1 cellular context compared by ENCODE assay signal in genomic region chr1:53197301-53198205, GRCh38.
TF ChIP-seq lines count a peak whose summit lies in the region.

No MANE protein-coding gene starts in this region.

TF ChIP-seq in K562, 482 proteins besides CTCF, POLR2A, EP300 and RAD21 (continued from another document and continues in another):
- TF ChIP-seq ZNF318 (IDR thresholded peaks at IDR 0.05; ENCODE audit: borderline replicate concordance in 1 of 2, low read depth in 1 of 2) (no peak), CBX5 (IDR thresholded peaks at IDR 0.05; ENCODE audit: borderline replicate concordance, low read depth) (no peak), RBM17 (IDR thresholded peaks at IDR 0.05; ENCODE audit: borderline replicate concordance, low read depth, low read length) (no peak), RBM39 (optimal IDR thresholded peaks at IDR 0.05; ENCODE audit: low read depth, low read length) (no peak), SETDB1 (IDR thresholded peaks at IDR 0.05; ENCODE audit: low read length) (no peak), POLR2B (IDR thresholded peaks at IDR 0.05; ENCODE audit: low read depth, partially characterized antibody) (no peak), STAT5A (IDR thresholded peaks at IDR 0.05; ENCODE audit: borderline replicate concordance, low read length) (no peak), E2F5 (CRISPR knock-in tag; IDR thresholded peaks at IDR 0.05) (no peak), FIP1L1 (IDR thresholded peaks at IDR 0.05; ENCODE audit: low read depth, low read length, poor library complexity, severe bottlenecking) (no peak), ZNF707 (CRISPR knock-in tag; conservative IDR thresholded peaks at IDR 0.05) (no peak), C11orf30 (IDR thresholded peaks at IDR 0.05; ENCODE audit: low read depth) (peak; percentile 77), ZNF57 (CRISPR knock-in tag; IDR thresholded peaks at IDR 0.05) (no peak), TCFL5 (CRISPR knock-in tag; conservative IDR thresholded peaks at IDR 0.05) (no peak), POLR2H (tag; IDR thresholded peaks at IDR 0.05; ENCODE audit: low read depth) (no peak), ZNF766 (CRISPR knock-in tag; conservative IDR thresholded peaks at IDR 0.05) (no peak), ETS2 (tag; IDR thresholded peaks at IDR 0.05; ENCODE audit: borderline replicate concordance, poor library complexity, severe bottlenecking) (no peak), NFIX (CRISPR knock-in tag; IDR thresholded peaks at IDR 0.05; ENCODE audit: low read depth) (no peak), SMARCA5 (IDR thresholded peaks at IDR 0.05) (no peak), ETS1 (conservative IDR thresholded peaks at IDR 0.05; ENCODE audit: control insufficient read depth, low read depth, low read length) (no peak), ETV6 (IDR thresholded peaks at IDR 0.05; ENCODE audit: borderline replicate concordance in 1 of 2, low read depth in 2 of 2, low read length in 1 of 2) (no peak), ETV6 (CRISPR knock-in tag; IDR thresholded peaks at IDR 0.05; ENCODE audit: borderline replicate concordance) (no peak; the same call in 1 of the 2 replicates), CAMTA2 (CRISPR knock-in tag; conservative IDR thresholded peaks at IDR 0.05) (no peak), HDGF (IDR thresholded peaks at IDR 0.05) (0 out of 2 replicates have a peak, but pooled peaks have one; percentile 36), FOXK2 (conservative IDR thresholded peaks at IDR 0.05 in 1 of 2, IDR thresholded peaks at IDR 0.05 in 1 of 2; ENCODE audit: low read depth in 2 of 2) (no peak), TRIM25 (IDR thresholded peaks at IDR 0.05; ENCODE audit: borderline replicate concordance) (no peak), TCF3 (CRISPR knock-in tag; IDR thresholded peaks at IDR 0.05) (no peak), HDAC3 (IDR thresholded peaks at IDR 0.05; ENCODE audit: borderline replicate concordance, partially characterized antibody) (no peak), PRPF4 (IDR thresholded peaks at IDR 0.05; ENCODE audit: insufficient read depth, low read depth, low read length, poor library complexity, severe bottlenecking) (no peak), UBTF (IDR thresholded peaks at IDR 0.05; ENCODE audit: borderline replicate concordance in 1 of 2, low read depth in 2 of 2, low read length in 2 of 2) (no peak), HBP1 (CRISPR knock-in tag; IDR thresholded peaks at IDR 0.05) (peak; percentile 45; the same call in 1 of the 2 replicates), ZC3H11A (IDR thresholded peaks at IDR 0.05; ENCODE audit: low read depth, low read length) (no peak), RFX7 (CRISPR knock-in tag; IDR thresholded peaks at IDR 0.05) (no peak), CBX1 (IDR thresholded peaks at IDR 0.05; ENCODE audit: low read depth) (no peak), HMG20A (CRISPR knock-in tag; conservative IDR thresholded peaks at IDR 0.05) (no peak), PTTG1 (tag; IDR thresholded peaks at IDR 0.05; ENCODE audit: low read depth) (no peak), HEY1 (CRISPR knock-in tag; IDR thresholded peaks at IDR 0.05; ENCODE audit: borderline replicate concordance) (no peak), MAFK (IDR thresholded peaks at IDR 0.05; ENCODE audit: low read length) (no peak), MECOM (CRISPR knock-in tag; IDR thresholded peaks at IDR 0.05) (no peak), SRSF3 (IDR thresholded peaks at IDR 0.05; ENCODE audit: insufficient read depth, low read length) (no peak)
- TF ChIP-seq, protein P1, sequence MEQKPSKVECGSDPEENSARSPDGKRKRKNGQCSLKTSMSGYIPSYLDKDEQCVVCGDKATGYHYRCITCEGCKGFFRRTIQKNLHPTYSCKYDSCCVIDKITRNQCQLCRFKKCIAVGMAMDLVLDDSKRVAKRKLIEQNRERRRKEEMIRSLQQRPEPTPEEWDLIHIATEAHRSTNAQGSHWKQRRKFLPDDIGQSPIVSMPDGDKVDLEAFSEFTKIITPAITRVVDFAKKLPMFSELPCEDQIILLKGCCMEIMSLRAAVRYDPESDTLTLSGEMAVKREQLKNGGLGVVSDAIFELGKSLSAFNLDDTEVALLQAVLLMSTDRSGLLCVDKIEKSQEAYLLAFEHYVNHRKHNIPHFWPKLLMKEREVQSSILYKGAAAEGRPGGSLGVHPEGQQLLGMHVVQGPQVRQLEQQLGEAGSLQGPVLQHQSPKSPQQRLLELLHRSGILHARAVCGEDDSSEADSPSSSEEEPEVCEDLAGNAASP (IDR thresholded peaks at IDR 0.05) = peak; percentile 44; the same call in 1 of the 2 replicates
- TF ChIP-seq, protein P2, sequence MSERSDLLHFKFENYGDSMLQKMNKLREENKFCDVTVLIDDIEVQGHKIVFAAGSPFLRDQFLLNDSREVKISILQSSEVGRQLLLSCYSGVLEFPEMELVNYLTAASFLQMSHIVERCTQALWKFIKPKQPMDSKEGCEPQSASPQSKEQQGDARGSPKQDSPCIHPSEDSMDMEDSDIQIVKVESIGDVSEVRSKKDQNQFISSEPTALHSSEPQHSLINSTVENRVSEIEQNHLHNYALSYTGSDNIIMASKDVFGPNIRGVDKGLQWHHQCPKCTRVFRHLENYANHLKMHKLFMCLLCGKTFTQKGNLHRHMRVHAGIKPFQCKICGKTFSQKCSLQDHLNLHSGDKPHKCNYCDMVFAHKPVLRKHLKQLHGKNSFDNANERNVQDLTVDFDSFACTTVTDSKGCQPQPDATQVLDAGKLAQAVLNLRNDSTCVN (CRISPR knock-in tag; IDR thresholded peaks at IDR 0.05) = peak; percentile 53; the same call in 1 of the 2 replicates
- TF ChIP-seq, protein P3, sequence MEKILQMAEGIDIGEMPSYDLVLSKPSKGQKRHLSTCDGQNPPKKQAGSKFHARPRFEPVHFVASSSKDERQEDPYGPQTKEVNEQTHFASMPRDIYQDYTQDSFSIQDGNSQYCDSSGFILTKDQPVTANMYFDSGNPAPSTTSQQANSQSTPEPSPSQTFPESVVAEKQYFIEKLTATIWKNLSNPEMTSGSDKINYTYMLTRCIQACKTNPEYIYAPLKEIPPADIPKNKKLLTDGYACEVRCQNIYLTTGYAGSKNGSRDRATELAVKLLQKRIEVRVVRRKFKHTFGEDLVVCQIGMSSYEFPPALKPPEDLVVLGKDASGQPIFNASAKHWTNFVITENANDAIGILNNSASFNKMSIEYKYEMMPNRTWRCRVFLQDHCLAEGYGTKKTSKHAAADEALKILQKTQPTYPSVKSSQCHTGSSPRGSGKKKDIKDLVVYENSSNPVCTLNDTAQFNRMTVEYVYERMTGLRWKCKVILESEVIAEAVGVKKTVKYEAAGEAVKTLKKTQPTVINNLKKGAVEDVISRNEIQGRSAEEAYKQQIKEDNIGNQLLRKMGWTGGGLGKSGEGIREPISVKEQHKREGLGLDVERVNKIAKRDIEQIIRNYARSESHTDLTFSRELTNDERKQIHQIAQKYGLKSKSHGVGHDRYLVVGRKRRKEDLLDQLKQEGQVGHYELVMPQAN (IDR thresholded peaks at IDR 0.05; ENCODE audit: borderline replicate concordance) = 0 out of 2 replicates have a peak, but pooled peaks have one; percentile 22
